8 cellular contexts compared by ENCODE assay signal in genomic region chr16:4288148-4288921, GRCh38. TPM values are rescaled to one million over a fixed set of nuclear protein-coding genes. Genes with fewer than 3 reads are reported as not detected.
A peak's percentile ranks its signal among the peaks of the same experiment; 100 is the strongest.
DNase-seq lines count a peak whose midpoint lies in the region; ATAC-seq and TF ChIP-seq lines count a peak whose summit lies in the region.

No MANE protein-coding gene starts in this region.

- H3K9me3 ChIP-seq in suprapubic skin: no peaks in the 10 kb centered on the region

- peaks cover 15% of the 10 kb centered on the region for H3K4me1 ChIP-seq in suprapubic skin

- TF ChIP-seq POLR2A in suprapubic skin (IDR thresholded peaks at IDR 0.05): no peak

- TF ChIP-seq CTCF in omental fat pad (IDR thresholded peaks at IDR 0.05) (peak in 1 of 3 donors; percentile 84), suprapubic skin (IDR thresholded peaks at IDR 0.05) (peak; percentile 82 to 93)

- no peaks in the 10 kb centered on the region for H3K36me3 ChIP-seq in suprapubic skin

- H3K4me3 ChIP-seq in suprapubic skin: no peak overlapping the region

- WGBS in suprapubic skin: 14% methylated on average over 17 of the region's 22 CpGs

- H3K27ac ChIP-seq in suprapubic skin: no peak overlapping the region

- DNase-seq in NCI-H1436 (lab: John Stamatoyannopoulos, UW): peak; percentile 59
- DNase-seq in NCI-H1436 treated with DMSO at 0.1 percent for 48 hours (lab: John Stamatoyannopoulos, UW): no peak
- peak; percentile 62 for DNase-seq in OCI-M1 (lab: John Stamatoyannopoulos, UW)
- DNase-seq in activated T-cell treated with anti-CD3 and anti-CD28 coated beads, Interleukin-2, amount 50 U/mL, for 48 hours: peak; percentile 87
- DNase-seq in fibroblast of peridontal ligament (ENCODE audit: extremely low read depth): peak; percentile 43
- DNase-seq in omental fat pad (ENCODE audit: low spot score): no peak
- peak; percentile 86 to 89 for DNase-seq in suprapubic skin (ENCODE audit: low spot score in 2 of 2)

- H3K27me3 ChIP-seq in suprapubic skin: peaks cover 7% of the 10 kb centered on the region

- no peak for TF ChIP-seq EP300 in suprapubic skin (IDR thresholded peaks at IDR 0.05)

- peak; percentile 62 for ATAC-seq in HG02852 (IDR thresholded peaks at IDR 0.05; ENCODE audit: unreplicated experiment)
- ATAC-seq in omental fat pad (ENCODE audit: low FRiP score): peak; percentile 55

RNA-seq across cellular contexts. Expression of gene TFAP4, which starts 15.5 kb away (rescaled TPM):
- total RNA-seq in omental fat pad: 10 to 100 TPM in 1 of 4 donors, 1 to 10 TPM in 3; 2.9 to 16.9 (median 4.7) TPM
- total RNA-seq in suprapubic skin: 10 to 100 TPM; 12.0 to 18.3 (median 14.9) TPM

RNA-seq across cellular contexts. Expression of gene GLIS2, which starts 27.5 kb away (rescaled TPM):
- total RNA-seq in omental fat pad (1 to 10 TPM; 1.9 to 4.9 (median 3.0) TPM), suprapubic skin (1 to 10 TPM; 1.1 to 3.1 (median 2.3) TPM)

RNA-seq across cellular contexts. Expression of gene SRL, which starts 46.5 kb away (rescaled TPM):
- 1 to 10 TPM in 3 of 4 donors, under 1 TPM in 1; 0.84 to 4.4 (median 1.9) TPM for total RNA-seq in omental fat pad
- total RNA-seq in suprapubic skin: 1 to 10 TPM in 1 of 4 donors, under 1 TPM in 3; 0.16 to 1.4 (median 0.52) TPM

Comparison
In these comparisons a context has a peak if more than half of its experiments do, and no peak if none do; other contexts are left out.
1. DNase-seq: peak in NCI-H1436 (single experiment), OCI-M1 (single experiment), activated T-cell treated with anti-CD3 and anti-CD28 coated beads, Interleukin-2, amount 50 U/mL, for 48 hours (2 of 2), fibroblast of peridontal ligament (single experiment) and suprapubic skin (2 of 2); none in NCI-H1436 treated with DMSO at 0.1 percent for 48 hours (single experiment) and omental fat pad (single experiment).